ENCODE assay signal across 12 cellular contexts in genomic region chr1:51214615-51215131, GRCh38. TPM values are rescaled to one million over a fixed set of nuclear protein-coding genes. Genes with fewer than 3 reads are reported as not detected.
A peak's percentile ranks its signal among the peaks of the same experiment; 100 is the strongest.
DNase-seq lines count a peak whose midpoint lies in the region; ATAC-seq and TF ChIP-seq lines count a peak whose summit lies in the region.
"Had no signal": no experiment of that assay in that cellular context is flagged by ENCODE, and none has a peak within 500 bp of the region (broad histone marks: within the 10 kb centered on the region; RNA-seq: fewer than 3 reads in every experiment).

No MANE protein-coding gene starts in this region.

- H3K36me3 Mint-ChIP-seq in CD8-positive, alpha-beta T cell: no peaks in the 10 kb centered on the region
- no peaks in the 10 kb centered on the region for H3K36me3 Mint-ChIP-seq in HFFc6 (ENCODE audit: low read depth)
- H3K36me3 Mint-ChIP-seq in immature natural killer cell: no peaks in the 10 kb centered on the region

- peaks cover 17% of the 10 kb centered on the region for H3K4me1 Mint-ChIP-seq in CD8-positive, alpha-beta T cell (ENCODE audit: low read depth)
- H3K4me1 Mint-ChIP-seq in HFFc6 (ENCODE audit: low read depth) (peaks cover 29% of the 10 kb centered on the region), immature natural killer cell (peaks cover 17 to 20% of the 10 kb centered on the region in 2 donors)

- ATAC-seq in CD8-positive, alpha-beta T cell: no peak
- ATAC-seq in HG02852 (IDR thresholded peaks at IDR 0.05; ENCODE audit: unreplicated experiment) (no peak), HG03571 (IDR thresholded peaks at IDR 0.05; ENCODE audit: unreplicated experiment) (no peak)

- no peaks in the 10 kb centered on the region for H3K9me3 Mint-ChIP-seq in CD8-positive, alpha-beta T cell
- H3K9me3 Mint-ChIP-seq in HFFc6: no peaks in the 10 kb centered on the region
- H3K9me3 Mint-ChIP-seq in immature natural killer cell: no peaks in the 10 kb centered on the region

- no peak for DNase-seq in CD8-positive, alpha-beta T cell
- peak; percentile 85 for DNase-seq in HFFc6
- DNase-seq in SKM-1 treated with dmso at 0.1 percent for 144 hours (lab: John Stamatoyannopoulos, UW; ENCODE audit: unreplicated experiment): peak; percentile 67
- DNase-seq in immature natural killer cell: peak in 1 of 3 donors; percentile 10
- DNase-seq in RKO (ENCODE audit: low spot score): no peak
- no peak for DNase-seq in NCI-H2227 treated with DMSO at 0.1 percent for 48 hours (lab: John Stamatoyannopoulos, UW)
- DNase-seq: kidney, NCI-H187 had no signal

- no peaks in the 10 kb centered on the region for H3K27me3 Mint-ChIP-seq in CD8-positive, alpha-beta T cell (ENCODE audit: low read depth)
- H3K27me3 Mint-ChIP-seq in HFFc6 (ENCODE audit: insufficient read depth) (no peaks in the 10 kb centered on the region), immature natural killer cell (ENCODE audit: low read depth in 3 of 3) (peaks cover 0 to 1% (median 0%) of the 10 kb centered on the region in 3 donors)

- no peak for TF ChIP-seq CTCF in CD8-positive, alpha-beta T cell (IDR thresholded peaks at IDR 0.05)
- no peak for TF ChIP-seq CTCF in HFFc6 (IDR thresholded peaks at IDR 0.05)

- POLR2A ChIA-PET in CD8-positive, alpha-beta T cell (lab: Charles Lee): no interaction called here

- CTCF ChIA-PET in CD8-positive, alpha-beta T cell (lab: Charles Lee): interaction anchor here (1.4 kb wide), 1 partner anchor 26 kb away, joined by 3 read pairs; no protein-coding TSS in a partner anchor

- H3K4me3 ChIP-seq in CD8-positive, alpha-beta T cell (ENCODE audit: low read depth, low read length): no peak overlapping the region
- H3K4me3 ChIP-seq: tibial nerve had no signal

- H3K4me3 Mint-ChIP-seq in CD8-positive, alpha-beta T cell: no peak overlapping the region
- H3K4me3 Mint-ChIP-seq in HFFc6 (peak overlapping the region; percentile 47; the same call in 1 of the 2 replicates), immature natural killer cell (peak overlapping the region in 3 of 5 donors; percentile 7 to 44 (median 42))

- H3K9me3 ChIP-seq in CD8-positive, alpha-beta T cell (ENCODE audit: low read length): no peaks in the 10 kb centered on the region
- H3K9me3 ChIP-seq: tibial nerve had no signal

- H3K27me3 ChIP-seq in CD8-positive, alpha-beta T cell (ENCODE audit: insufficient read depth, low read length): no peaks in the 10 kb centered on the region
- H3K27me3 ChIP-seq: tibial nerve had no signal

- H3K27ac Mint-ChIP-seq in CD8-positive, alpha-beta T cell: peak overlapping the region; percentile 34
- H3K27ac Mint-ChIP-seq in HFFc6 (peak overlapping the region; percentile 73), immature natural killer cell (peak overlapping the region; percentile 21 to 86 (median 62))

- no peaks in the 10 kb centered on the region for H3K36me3 ChIP-seq in CD8-positive, alpha-beta T cell (ENCODE audit: insufficient read depth, low read length)
- H3K36me3 ChIP-seq: tibial nerve had no signal

- intact Hi-C loops in CD8-positive, alpha-beta T cell (cut with DNase I, micrococcal nuclease): no loop called here

- peaks cover 11% of the 10 kb centered on the region for H3K4me1 ChIP-seq in CD8-positive, alpha-beta T cell (ENCODE audit: insufficient read depth, low read length)

- H3K27ac ChIP-seq in CD8-positive, alpha-beta T cell (ENCODE audit: low read depth, low read length): no peak overlapping the region
- H3K27ac ChIP-seq: tibial nerve, VCaP had no signal

RNA-seq across cellular contexts. Expression of gene RNF11, which starts 21.4 kb away (rescaled TPM):
- total RNA-seq in CD8-positive, alpha-beta T cell: 100 to 1,000 TPM in 1 of 2 experiments, 10 to 100 TPM in 1; 95.9 to 103 TPM
- total RNA-seq in HFFc6 (2021; fragmentation: NEBNext Ultra II Directional; extraction: Animal tissue kit (Norgen Biotek cat#: 25700)): 100 to 1,000 TPM; 114 to 147 (median 128) TPM
- polyA plus RNA-seq in immature natural killer cell: 10 to 100 TPM; 32.7 to 52.4 (median 38.0) TPM

Comparison
In these comparisons a context has a peak if more than half of its experiments do, and no peak if none do; other contexts are left out.
1. DNase-seq: peak in HFFc6 (single experiment) and SKM-1 treated with dmso at 0.1 percent for 144 hours (single experiment); none in CD8-positive, alpha-beta T cell (0 of 7), RKO (single experiment) and NCI-H2227 treated with DMSO at 0.1 percent for 48 hours (single experiment).
2. Peak in every context shown above with its lines, with median percentiles within 50 percentile points of each other: H3K27ac Mint-ChIP-seq.